In genomic region chr3:70476174-70476573, GRCh38 we compare ENCODE assay signal across 27 cellular contexts.
"Had no signal": no experiment of that assay in that cellular context is flagged by ENCODE, and none has a peak within 500 bp of the region (broad histone marks: within the 10 kb centered on the region; RNA-seq: fewer than 3 reads in every experiment).

No MANE protein-coding gene starts in this region.

- H3K27ac ChIP-seq: neural progenitor cell, ovary, parathyroid adenoma, psoas muscle, right lobe of liver, sigmoid colon, stomach, thoracic aorta, thyroid gland, tibial nerve, upper lobe of left lung, vagina had no signal

- H2AFZ ChIP-seq: neural progenitor cell, parathyroid adenoma had no signal

- H3K27ac Mint-ChIP-seq: nephron; neural progenitor cell; progenitor cell of endocrine pancreas; stimulated activated effector memory CD8-positive, alpha-beta T cell treated with anti-CD3 and anti-CD28 coated beads, Interleukin-12 subunit alpha, Interleukin-12 subunit beta, amount 100 ng/mL, for 72 hours; stimulated activated naive B cell treated with anti-CD40 and anti-IgM and Interleukin-4, amounts not matched to agents 10 μg/mL and 1 μg/mL and 100 μg/mL, for 72 hours; stimulated activated naive CD8-positive, alpha-beta T cell treated with anti-CD3 and anti-CD28 coated beads, Interleukin-15, Interleukin-2, amounts not matched to agents 100 ng/mL and 50 ng/mL, for 24 hours had no signal

- H3K79me2 ChIP-seq: parathyroid adenoma had no signal

- H3K4me1 Mint-ChIP-seq: nephron; neural progenitor cell; stimulated activated effector memory CD8-positive, alpha-beta T cell treated with anti-CD3 and anti-CD28 coated beads, Interleukin-12 subunit alpha, Interleukin-12 subunit beta, amount 100 ng/mL, for 72 hours; stimulated activated naive B cell treated with anti-CD40 and anti-IgM and Interleukin-4, amounts not matched to agents 10 μg/mL and 1 μg/mL and 100 μg/mL, for 72 hours had no signal

- H3K4me1 ChIP-seq: neural progenitor cell, parathyroid adenoma, right lobe of liver, stomach, upper lobe of left lung, vagina had no signal

- H3K36me3 ChIP-seq: neural progenitor cell, ovary, right lobe of liver, sigmoid colon, stomach, thoracic aorta, thyroid gland, tibial nerve, upper lobe of left lung, vagina had no signal

- H3K4me3 ChIP-seq: neural progenitor cell, ovary, psoas muscle, right lobe of liver, sigmoid colon, stomach, thoracic aorta, thyroid gland, tibial nerve, upper lobe of left lung, vagina had no signal

- H3K9me3 ChIP-seq: ovary, psoas muscle, right lobe of liver, sigmoid colon, thoracic aorta, thyroid gland, upper lobe of left lung, vagina had no signal

- DNase-seq: occipital lobe; ovary; posterior cingulate gyrus; psoas muscle; right cardiac atrium; right lobe of liver; sigmoid colon; small intestine; stimulated activated CD4-positive, alpha-beta T cell treated with anti-CD3 and anti-CD28 coated beads, Interleukin-15, amount 100 ng/mL, for 24 hours; stimulated activated CD4-positive, alpha-beta T cell treated with anti-CD3 and anti-CD28 coated beads, Interleukin-2, amount 100 ng/mL, for 24 hours; stimulated activated CD4-positive, alpha-beta T cell treated with anti-CD3 and anti-CD28 coated beads, Interleukin-2, amount 100 ng/mL, for 48 hours; stimulated activated CD4-positive, alpha-beta T cell treated with anti-CD3 and anti-CD28 coated beads, Interleukin-4, amount 100 ng/mL, for 24 hours; stimulated activated naive B cell treated with anti-CD40 and anti-IgM and Interleukin-4, amounts not matched to agents 10 μg/mL and 1 μg/mL and 100 μg/mL, for 72 hours; stimulated activated naive CD4-positive, alpha-beta T cell treated with Interleukin-2 at 50 U/mL for 16 hours; stomach; thyroid gland; trophoblast cell; upper lobe of left lung had no signal

- H3K4me2 ChIP-seq: neural progenitor cell had no signal

- H3K27me3 ChIP-seq: neural progenitor cell, ovary, right lobe of liver, sigmoid colon, stomach, thyroid gland, tibial nerve, upper lobe of left lung, vagina had no signal

- ATAC-seq: psoas muscle; right cardiac atrium; right lobe of liver; stimulated activated effector memory CD8-positive, alpha-beta T cell treated with anti-CD3 and anti-CD28 coated beads, Interleukin-12 subunit alpha, Interleukin-12 subunit beta, amount 100 ng/mL, for 72 hours; stimulated activated naive B cell treated with anti-CD40 and anti-IgM and Interleukin-4, amounts not matched to agents 10 μg/mL and 1 μg/mL and 100 μg/mL, for 72 hours had no signal

- H3K9me3 Mint-ChIP-seq: stimulated activated naive CD8-positive, alpha-beta T cell treated with anti-CD3 and anti-CD28 coated beads, Interleukin-15, Interleukin-2, amounts not matched to agents 100 ng/mL and 50 ng/mL, for 24 hours had no signal

- H3K27me3 Mint-ChIP-seq: progenitor cell of endocrine pancreas had no signal

- H3K4me3 Mint-ChIP-seq: nephron; neural progenitor cell; stimulated activated effector memory CD8-positive, alpha-beta T cell treated with anti-CD3 and anti-CD28 coated beads, Interleukin-12 subunit alpha, Interleukin-12 subunit beta, amount 100 ng/mL, for 72 hours; stimulated activated naive B cell treated with anti-CD40 and anti-IgM and Interleukin-4, amounts not matched to agents 10 μg/mL and 1 μg/mL and 100 μg/mL, for 72 hours; stimulated activated naive CD8-positive, alpha-beta T cell treated with anti-CD3 and anti-CD28 coated beads, Interleukin-15, Interleukin-2, amounts not matched to agents 100 ng/mL and 50 ng/mL, for 24 hours had no signal

- H3K36me3 Mint-ChIP-seq: neural progenitor cell; stimulated activated effector memory CD8-positive, alpha-beta T cell treated with anti-CD3 and anti-CD28 coated beads, Interleukin-12 subunit alpha, Interleukin-12 subunit beta, amount 100 ng/mL, for 72 hours had no signal

- H3K9ac ChIP-seq: neural progenitor cell, parathyroid adenoma had no signal
